In the genomic region with DNA sequence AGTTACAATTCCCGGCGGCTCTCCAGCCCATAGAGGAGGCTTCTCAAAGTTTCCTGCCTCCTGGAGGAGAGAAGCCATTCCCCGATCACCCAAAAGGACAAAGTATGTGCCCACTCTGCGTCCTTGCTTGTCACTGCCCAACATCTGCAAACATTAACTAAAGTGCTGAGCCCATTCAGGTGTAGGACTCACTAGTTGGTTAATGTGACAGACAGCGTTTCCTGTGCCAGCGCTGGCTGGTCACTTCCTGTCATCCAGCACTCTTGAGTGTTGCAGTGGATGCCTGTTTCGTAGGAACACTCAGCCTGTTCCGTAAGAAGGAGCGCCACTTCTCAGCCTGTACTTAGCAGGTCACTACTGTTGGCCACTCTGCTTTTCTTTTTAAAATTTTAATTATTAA, we compare ENCODE assay signal across 19 cellular contexts.
A peak's percentile ranks its signal among the peaks of the same experiment; 100 is the strongest.
DNase-seq lines count a peak whose midpoint lies in the region; ATAC-seq and TF ChIP-seq lines count a peak whose summit lies in the region.
"Had no signal": no experiment of that assay in that cellular context is flagged by ENCODE, and none has a peak within 500 bp of the region (broad histone marks: within the 10 kb centered on the region; RNA-seq: fewer than 3 reads in every experiment).

No MANE protein-coding gene starts in this region.

- no peaks in the 10 kb centered on the region for H3K9me3 ChIP-seq in IMR-90 (ENCODE audit: control insufficient read depth, insufficient read depth, low read length)
- H3K9me3 ChIP-seq: neutrophil, right atrium auricular region had no signal

- peaks cover 6 to 37% of the 10 kb centered on the region in 2 experiments for H3K79me1 ChIP-seq in IMR-90 (ENCODE audit: low read depth in 1 of 2, low read length in 2 of 2)

- TF ChIP-seq POLR2A in IMR-90 (IDR thresholded peaks at IDR 0.05; ENCODE audit: low read depth, low read length), result no peak

- DNase-seq in CD1c-positive myeloid dendritic cell (ENCODE audit: extremely low spot score) (peak; percentile 7), IMR-90 (no peak), MCF 10A (ENCODE audit: unreplicated experiment) (no peak)
- DNase-seq in activated T-helper 1 cell treated with anti-CD3 and anti-CD28 coated beads, Interleukin-12 subunit alpha, Interleukin-12 subunit beta, Interleukin-2, Interleukin-4 antibody, amounts not matched to agents 30 ng/mL and 10 ng/mL and 1 ng/mL, durations not matched to agents 14 hours and 24 hours and 36 hours (ENCODE audit: low spot score), result no peak
- DNase-seq: activated CD4-positive, alpha-beta T cell treated with anti-CD3 and anti-CD28 coated beads, Interleukin-2, amount 50 U/mL, for 4 hours; activated T-cell treated with anti-CD3 and anti-CD28 coated beads, Interleukin-2, amount 50 U/mL, for 72 hours; amygdala; DND-41; hippocampal formation; NCI-H1436; NCI-H2171 treated with DMSO at 0.1 percent for 48 hours; stimulated activated CD4-positive, alpha-beta T cell treated with anti-CD3 and anti-CD28 coated beads, Interleukin-15, amount 100 ng/mL, for 24 hours; stimulated activated naive CD4-positive, alpha-beta T cell treated with Interleukin-2 at 50 U/mL for 16 hours had no signal

- H3K4me3 ChIP-seq in IMR-90 (ENCODE audit: insufficient read depth, low read depth, low read length), result no peak overlapping the region
- H3K4me3 ChIP-seq: right atrium auricular region had no signal

- no peak overlapping the region for H3K9ac ChIP-seq in IMR-90 (ENCODE audit: low read depth, low read length)

- H2BK120ac ChIP-seq in IMR-90 (ENCODE audit: low read depth, low read length), result no peak overlapping the region

- no peak overlapping the region for H2AFZ ChIP-seq in IMR-90 (replicated peaks; ENCODE audit: low read length, poor library complexity)

- in situ Hi-C loops in IMR-90 (cut with MboI; ENCODE audit: low sequenced_read_pairs), result no loop called here

- H4K8ac ChIP-seq in IMR-90 (ENCODE audit: low read depth in 2 of 2, low read length in 2 of 2), result no peak overlapping the region; a peak in 1 of 4 replicates

- H3K4me1 Mint-ChIP-seq in nephron (peaks cover 24% of the 10 kb centered on the region), MCF 10A (ENCODE audit: insufficient read depth, unreplicated experiment) (no peaks in the 10 kb centered on the region)
- peaks cover 7% of the 10 kb centered on the region for H3K4me1 Mint-ChIP-seq in activated T-helper 1 cell treated with anti-CD3 and anti-CD28 coated beads, Interleukin-12 subunit alpha, Interleukin-12 subunit beta, Interleukin-2, Interleukin-4 antibody, amounts not matched to agents 30 ng/mL and 10 ng/mL and 1 ng/mL, durations not matched to agents 14 hours and 24 hours and 36 hours (ENCODE audit: low read depth)
- H3K4me1 Mint-ChIP-seq: memory B cell had no signal

- no peak overlapping the region for H3K23ac ChIP-seq in IMR-90 (ENCODE audit: low read depth, low read length)

- H3K4me3 Mint-ChIP-seq in nephron, result no peak overlapping the region
- H3K4me3 Mint-ChIP-seq in activated T-helper 1 cell treated with anti-CD3 and anti-CD28 coated beads, Interleukin-12 subunit alpha, Interleukin-12 subunit beta, Interleukin-2, Interleukin-4 antibody, amounts not matched to agents 30 ng/mL and 10 ng/mL and 1 ng/mL, durations not matched to agents 14 hours and 24 hours and 36 hours, result no peak overlapping the region
- no peak overlapping the region for H3K4me3 Mint-ChIP-seq in MCF 10A (ENCODE audit: unreplicated experiment)
- H3K4me3 Mint-ChIP-seq: memory B cell had no signal

- whole genome bisulfite sequencing in IMR-90 (ENCODE audit: extremely low coverage in 2 of 2, insufficient read length in 1 of 2), 2 experiments, result 90% methylated on average over 2 of the region's 9 CpGs; no CpG with 5 or more reads in 1 of the 2 experiments

- H3K14ac ChIP-seq in IMR-90 (replicated peaks; ENCODE audit: low read depth, low read length), result 0 out of 2 replicates have a peak overlapping the region, but pooled peaks have one; percentile 0

- H3K18ac ChIP-seq in IMR-90 (ENCODE audit: low read depth, low read length), result no peak overlapping the region; the same call in 1 of the 2 replicates

- H4K91ac ChIP-seq in IMR-90 (ENCODE audit: insufficient read depth, low read depth, low read length), result 0 out of 2 replicates have a peak overlapping the region, but pooled peaks have one; percentile 5

- H3K9me3 Mint-ChIP-seq in nephron (peaks cover 4% of the 10 kb centered on the region), MCF 10A (ENCODE audit: unreplicated experiment) (no peaks in the 10 kb centered on the region)
- no peaks in the 10 kb centered on the region for H3K9me3 Mint-ChIP-seq in activated T-helper 1 cell treated with anti-CD3 and anti-CD28 coated beads, Interleukin-12 subunit alpha, Interleukin-12 subunit beta, Interleukin-2, Interleukin-4 antibody, amounts not matched to agents 30 ng/mL and 10 ng/mL and 1 ng/mL, durations not matched to agents 14 hours and 24 hours and 36 hours
- H3K9me3 Mint-ChIP-seq: memory B cell had no signal

- BruUV-seq in IMR-90 (replicated peaks; lab: Mats Ljungman, UMichigan) (no TSS peak), MCF 10A (replicated peaks; lab: Mats Ljungman, UMichigan) (no TSS peak)

- CTCF ChIA-PET in IMR-90 (lab: Yijun Ruan, JAX) (no interaction called here), MCF 10A (lab: Yijun Ruan, JAX) (no interaction called here)

- no peaks in the 10 kb centered on the region for H3K27me3 Mint-ChIP-seq in nephron (ENCODE audit: low read depth)
- H3K27me3 Mint-ChIP-seq in activated T-helper 1 cell treated with anti-CD3 and anti-CD28 coated beads, Interleukin-12 subunit alpha, Interleukin-12 subunit beta, Interleukin-2, Interleukin-4 antibody, amounts not matched to agents 30 ng/mL and 10 ng/mL and 1 ng/mL, durations not matched to agents 14 hours and 24 hours and 36 hours (ENCODE audit: insufficient read depth), result peaks cover 1% of the 10 kb centered on the region
- peaks cover 10% of the 10 kb centered on the region for H3K27me3 Mint-ChIP-seq in MCF 10A (ENCODE audit: insufficient read depth, unreplicated experiment)

- ATAC-seq in IMR-90 (ENCODE audit: low read depth), result no peak
- ATAC-seq in HG03521 (IDR thresholded peaks at IDR 0.05; ENCODE audit: unreplicated experiment), result no peak

- peak overlapping the region; percentile 20; the same call in 1 of the 2 replicates for H2AK5ac ChIP-seq in IMR-90 (ENCODE audit: low read depth, low read length)

- peaks cover 3% of the 10 kb centered on the region; the same call in 1 of the 2 replicates for H3K9me1 ChIP-seq in IMR-90 (ENCODE audit: insufficient read depth, low read length)

- H2BK15ac ChIP-seq in IMR-90 (ENCODE audit: low read depth, low read length), result no peak overlapping the region

- no peak overlapping the region for H4K5ac ChIP-seq in IMR-90 (ENCODE audit: low read depth, low read length)

- H3K27me3 ChIP-seq in IMR-90 (ENCODE audit: control insufficient read depth, insufficient read depth, low read length), result no peaks in the 10 kb centered on the region
- H3K27me3 ChIP-seq: neutrophil, right atrium auricular region had no signal

- no peak for TF ChIP-seq RAD21 in IMR-90 (IDR thresholded peaks at IDR 0.05; ENCODE audit: low read length)

- H3K36me3 ChIP-seq in IMR-90 (ENCODE audit: control insufficient read depth, insufficient read depth, low read length), result no peaks in the 10 kb centered on the region
- H3K36me3 ChIP-seq: neutrophil, right atrium auricular region had no signal

- H4K20me1 ChIP-seq in IMR-90 (ENCODE audit: insufficient read depth, low read length), result peaks cover 7% of the 10 kb centered on the region; the same call in 1 of the 2 replicates

- H3K36me3 Mint-ChIP-seq in nephron (ENCODE audit: low read depth) (peaks cover 4% of the 10 kb centered on the region), MCF 10A (ENCODE audit: insufficient read depth, unreplicated experiment) (no peaks in the 10 kb centered on the region)
- no peaks in the 10 kb centered on the region for H3K36me3 Mint-ChIP-seq in activated T-helper 1 cell treated with anti-CD3 and anti-CD28 coated beads, Interleukin-12 subunit alpha, Interleukin-12 subunit beta, Interleukin-2, Interleukin-4 antibody, amounts not matched to agents 30 ng/mL and 10 ng/mL and 1 ng/mL, durations not matched to agents 14 hours and 24 hours and 36 hours (ENCODE audit: low read depth)
- H3K36me3 Mint-ChIP-seq: memory B cell had no signal

- H2AK9ac ChIP-seq in IMR-90 (replicated peaks; ENCODE audit: low read depth, low read length, poor library complexity), result no peak overlapping the region

- H3K27ac ChIP-seq in IMR-90 (ENCODE audit: insufficient read depth, low read length) (no peak overlapping the region), cingulate gyrus (ENCODE audit: low read depth, low read length) (peak overlapping the region; percentile 98)
- H3K27ac ChIP-seq: neutrophil, right atrium auricular region had no signal

- H3K56ac ChIP-seq in IMR-90 (ENCODE audit: extremely low read depth, insufficient read depth, low read length), result no peak overlapping the region

- no peak overlapping the region for H2BK20ac ChIP-seq in IMR-90 (ENCODE audit: low read depth, low read length)

- H3K4ac ChIP-seq in IMR-90 (ENCODE audit: low read depth, low read length), result no peak overlapping the region

- H3K27ac Mint-ChIP-seq in nephron (peak overlapping the region in 2 of 3 experiments; percentile 54 to 76), MCF 10A (ENCODE audit: low read depth, unreplicated experiment) (no peak overlapping the region)
- no peak overlapping the region for H3K27ac Mint-ChIP-seq in activated T-helper 1 cell treated with anti-CD3 and anti-CD28 coated beads, Interleukin-12 subunit alpha, Interleukin-12 subunit beta, Interleukin-2, Interleukin-4 antibody, amounts not matched to agents 30 ng/mL and 10 ng/mL and 1 ng/mL, durations not matched to agents 14 hours and 24 hours and 36 hours
- H3K27ac Mint-ChIP-seq: memory B cell had no signal

- dilution Hi-C loops in IMR-90 (cut with HindIII; ENCODE audit: low sequenced_read_pairs, unreplicated experiment), result no loop called here

- intact Hi-C loops in IMR-90 (cut with micrococcal nuclease) (loop anchor here (10.0 kb wide), 1 partner anchor 99 kb away; no protein-coding TSS in a partner anchor), MCF 10A (cut with micrococcal nuclease) (no loop called here)
- intact Hi-C loops in activated T-helper 1 cell treated with anti-CD3 and anti-CD28 coated beads, Interleukin-12 subunit alpha, Interleukin-12 subunit beta, Interleukin-2, Interleukin-4 antibody, amounts not matched to agents 30 ng/mL and 10 ng/mL and 1 ng/mL, durations not matched to agents 14 hours and 24 hours and 36 hours (cut with micrococcal nuclease), result no loop called here

- no peak for TF ChIP-seq CTCF in IMR-90 (conservative IDR thresholded peaks at IDR 0.05; ENCODE audit: low read depth, low read length)
- no peak for TF ChIP-seq CTCF in nephron (IDR thresholded peaks at IDR 0.05; ENCODE audit: unreplicated experiment in 3 of 3)
- no peak for TF ChIP-seq CTCF in MCF 10A (IDR thresholded peaks at IDR 0.05; ENCODE audit: unreplicated experiment)

- peaks cover 11% of the 10 kb centered on the region for H3K4me1 ChIP-seq in IMR-90 (ENCODE audit: control insufficient read depth, insufficient read depth, low read length)
- H3K4me1 ChIP-seq: right atrium auricular region had no signal

- POLR2A ChIA-PET in IMR-90 (lab: Charles Lee; ENCODE audit: unreplicated experiment) (no interaction called here), MCF 10A (lab: Yijun Ruan, JAX) (no interaction called here)

- no peak overlapping the region for H3K4me2 ChIP-seq in IMR-90 (ENCODE audit: low read depth, low read length)

- no peak overlapping the region for H2BK5ac ChIP-seq in IMR-90 (ENCODE audit: low read depth, low read length, poor library complexity, severe bottlenecking)

Comparison
In these comparisons a context has a peak if more than half of its experiments do, and no peak if none do; other contexts are left out.
1. H3K27ac Mint-ChIP-seq: peak in nephron (2 of 3); none in activated T-helper 1 cell treated with anti-CD3 and anti-CD28 coated beads, Interleukin-12 subunit alpha, Interleukin-12 subunit beta, Interleukin-2, Interleukin-4 antibody, amounts not matched to agents 30 ng/mL and 10 ng/mL and 1 ng/mL, durations not matched to agents 14 hours and 24 hours and 36 hours (single experiment) and MCF 10A (single experiment).